Comparison of ENCODE assay signal across 8 cellular contexts in genomic region chr2:204019572-204020501, GRCh38.
DNase-seq lines count a peak whose midpoint lies in the region; ATAC-seq and TF ChIP-seq lines count a peak whose summit lies in the region.

No MANE protein-coding gene starts in this region.

- no peaks in the 10 kb centered on the region for H4K20me1 ChIP-seq in IMR-90 (ENCODE audit: insufficient read depth, low read length)

- peak; percentile 59 for DNase-seq in activated T-cell treated with anti-CD3 and anti-CD28 coated beads for 24 hours (ENCODE audit: low read depth)
- DNase-seq in activated T-cell treated with anti-CD3 and anti-CD28 coated beads for 4 hours: no peak
- DNase-seq in IMR-90: peak; percentile 25
- DNase-seq in astrocyte of the hippocampus (ENCODE audit: low read depth, low spot score): peak; percentile 71
- DNase-seq in NCI-H524 (lab: John Stamatoyannopoulos, UW): no peak
- DNase-seq in left ventricle myocardium superior: no peak

- no peak overlapping the region for H3K4me3 Mint-ChIP-seq in stimulated activated memory B cell treated with anti-CD40 and anti-IgM and Interleukin-4, amounts not matched to agents 10 μg/mL and 1 μg/mL and 100 μg/mL, for 72 hours

- H3K18ac ChIP-seq in IMR-90 (ENCODE audit: low read depth, low read length): no peak overlapping the region

- H2BK15ac ChIP-seq in IMR-90 (ENCODE audit: low read depth, low read length): no peak overlapping the region

- H3K56ac ChIP-seq in IMR-90 (ENCODE audit: extremely low read depth, insufficient read depth, low read length): no peak overlapping the region

- H3K23ac ChIP-seq in IMR-90 (ENCODE audit: low read depth, low read length): no peak overlapping the region

- H2BK20ac ChIP-seq in IMR-90 (ENCODE audit: low read depth, low read length): no peak overlapping the region

- no peak overlapping the region for H2AK9ac ChIP-seq in IMR-90 (replicated peaks; ENCODE audit: low read depth, low read length, poor library complexity)

- dilution Hi-C loops in IMR-90 (cut with HindIII; ENCODE audit: low sequenced_read_pairs, unreplicated experiment): no loop called here

- no TSS peak for BruUV-seq in IMR-90 (replicated peaks; lab: Mats Ljungman, UMichigan)

- no peaks in the 10 kb centered on the region for H3K9me1 ChIP-seq in IMR-90 (ENCODE audit: insufficient read depth, low read length)

- TF ChIP-seq RAD21 in IMR-90 (IDR thresholded peaks at IDR 0.05; ENCODE audit: low read length): no peak

- H3K4me1 Mint-ChIP-seq in stimulated activated memory B cell treated with anti-CD40 and anti-IgM and Interleukin-4, amounts not matched to agents 10 μg/mL and 1 μg/mL and 100 μg/mL, for 72 hours: no peaks in the 10 kb centered on the region

- H3K27ac ChIP-seq in IMR-90 (ENCODE audit: insufficient read depth, low read length): no peak overlapping the region

- H3K27me3 Mint-ChIP-seq in stimulated activated memory B cell treated with anti-CD40 and anti-IgM and Interleukin-4, amounts not matched to agents 10 μg/mL and 1 μg/mL and 100 μg/mL, for 72 hours: peaks cover 22% of the 10 kb centered on the region

- intact Hi-C loops in IMR-90 (cut with micrococcal nuclease) (loop anchor here (5.0 kb wide), 1 partner anchor 1927 kb away; no protein-coding TSS in a partner anchor), left ventricle myocardium superior (cut with micrococcal nuclease) (no loop called here)

- no peak overlapping the region for H2AFZ ChIP-seq in IMR-90 (replicated peaks; ENCODE audit: low read length, poor library complexity)

- no peaks in the 10 kb centered on the region for H3K4me1 ChIP-seq in IMR-90 (ENCODE audit: control insufficient read depth, insufficient read depth, low read length)

- H3K4me2 ChIP-seq in IMR-90 (ENCODE audit: low read depth, low read length): no peak overlapping the region

- H2BK120ac ChIP-seq in IMR-90 (ENCODE audit: low read depth, low read length): no peak overlapping the region

- H2AK5ac ChIP-seq in IMR-90 (ENCODE audit: low read depth, low read length): no peak overlapping the region

- H4K91ac ChIP-seq in IMR-90 (ENCODE audit: insufficient read depth, low read depth, low read length): no peak overlapping the region

- H3K36me3 Mint-ChIP-seq in stimulated activated memory B cell treated with anti-CD40 and anti-IgM and Interleukin-4, amounts not matched to agents 10 μg/mL and 1 μg/mL and 100 μg/mL, for 72 hours: no peaks in the 10 kb centered on the region

- WGBS in IMR-90 (ENCODE audit: extremely low coverage in 2 of 2, insufficient read length in 1 of 2), 2 experiments: 83% methylated on average over 1 of the region's 6 CpGs; no CpG with 5 or more reads in 1 of the 2 experiments

- H4K5ac ChIP-seq in IMR-90 (ENCODE audit: low read depth, low read length): no peak overlapping the region

- no peak overlapping the region for H3K9ac ChIP-seq in IMR-90 (ENCODE audit: low read depth, low read length)

- H3K9me3 ChIP-seq in IMR-90 (ENCODE audit: control insufficient read depth, insufficient read depth, low read length): no peaks in the 10 kb centered on the region

- POLR2A ChIA-PET in IMR-90 (lab: Charles Lee; ENCODE audit: unreplicated experiment): no interaction called here

- no peak overlapping the region for H3K4me3 ChIP-seq in IMR-90 (ENCODE audit: insufficient read depth, low read depth, low read length)

- in situ Hi-C loops in IMR-90 (cut with MboI; ENCODE audit: low sequenced_read_pairs): no loop called here

- H2BK5ac ChIP-seq in IMR-90 (ENCODE audit: low read depth, low read length, poor library complexity, severe bottlenecking): no peak overlapping the region

- ATAC-seq in IMR-90 (ENCODE audit: low read depth): no peak
- peak; percentile 40 for ATAC-seq in stimulated activated memory B cell treated with anti-CD40 and anti-IgM and Interleukin-4, amounts not matched to agents 10 μg/mL and 1 μg/mL and 100 μg/mL, for 72 hours
- no peak for ATAC-seq in left ventricle myocardium superior
- no peak for ATAC-seq in GM18519 (IDR thresholded peaks at IDR 0.05; ENCODE audit: low FRiP score, unreplicated experiment)

- CTCF ChIA-PET in IMR-90 (lab: Yijun Ruan, JAX): no interaction called here

- TF ChIP-seq CTCF in IMR-90 (conservative IDR thresholded peaks at IDR 0.05; ENCODE audit: low read depth, low read length): no peak

- H3K9me3 Mint-ChIP-seq in stimulated activated memory B cell treated with anti-CD40 and anti-IgM and Interleukin-4, amounts not matched to agents 10 μg/mL and 1 μg/mL and 100 μg/mL, for 72 hours: peaks cover 3% of the 10 kb centered on the region

- H3K36me3 ChIP-seq in IMR-90 (ENCODE audit: control insufficient read depth, insufficient read depth, low read length): no peaks in the 10 kb centered on the region

- no peak overlapping the region for H4K8ac ChIP-seq in IMR-90 (ENCODE audit: low read depth in 2 of 2, low read length in 2 of 2)

- TF ChIP-seq POLR2A in IMR-90 (IDR thresholded peaks at IDR 0.05; ENCODE audit: low read depth, low read length): no peak

- H3K27me3 ChIP-seq in IMR-90 (ENCODE audit: control insufficient read depth, insufficient read depth, low read length): peaks cover 11% of the 10 kb centered on the region

- no peaks in the 10 kb centered on the region for H3K79me1 ChIP-seq in IMR-90 (ENCODE audit: low read depth in 1 of 2, low read length in 2 of 2)

- H3K27ac Mint-ChIP-seq in stimulated activated memory B cell treated with anti-CD40 and anti-IgM and Interleukin-4, amounts not matched to agents 10 μg/mL and 1 μg/mL and 100 μg/mL, for 72 hours: no peak overlapping the region

- H3K14ac ChIP-seq in IMR-90 (replicated peaks; ENCODE audit: low read depth, low read length): no peak overlapping the region

- H3K4ac ChIP-seq in IMR-90 (ENCODE audit: low read depth, low read length): no peak overlapping the region

TF ChIP-seq in IMR-90, 13 proteins besides CTCF, POLR2A, EP300 and RAD21:
- TF ChIP-seq MAFK (IDR thresholded peaks at IDR 0.05; ENCODE audit: low read depth, low read length) (no peak), BHLHE40 (IDR thresholded peaks at IDR 0.05; ENCODE audit: low read depth, low read length) (no peak), FOS (IDR thresholded peaks at IDR 0.05; ENCODE audit: low read depth, low read length) (no peak), CHD1 (IDR thresholded peaks at IDR 0.05; ENCODE audit: low read depth, low read length) (no peak), MXI1 (IDR thresholded peaks at IDR 0.05; ENCODE audit: borderline replicate concordance, low read depth, low read length) (no peak), SMC3 (IDR thresholded peaks at IDR 0.05; ENCODE audit: low read depth, low read length) (no peak), CEBPB (IDR thresholded peaks at IDR 0.05; ENCODE audit: low read depth, low read length) (no peak)

Comparison
In these comparisons a context has a peak if more than half of its experiments do, and no peak if none do; other contexts are left out.
1. DNase-seq: peak in activated T-cell treated with anti-CD3 and anti-CD28 coated beads for 24 hours (single experiment), IMR-90 (single experiment) and astrocyte of the hippocampus (single experiment); none in activated T-cell treated with anti-CD3 and anti-CD28 coated beads for 4 hours (single experiment), NCI-H524 (0 of 2) and left ventricle myocardium superior (single experiment).